Comparison of ENCODE assay signal across 1 cellular context in the genomic region with DNA sequence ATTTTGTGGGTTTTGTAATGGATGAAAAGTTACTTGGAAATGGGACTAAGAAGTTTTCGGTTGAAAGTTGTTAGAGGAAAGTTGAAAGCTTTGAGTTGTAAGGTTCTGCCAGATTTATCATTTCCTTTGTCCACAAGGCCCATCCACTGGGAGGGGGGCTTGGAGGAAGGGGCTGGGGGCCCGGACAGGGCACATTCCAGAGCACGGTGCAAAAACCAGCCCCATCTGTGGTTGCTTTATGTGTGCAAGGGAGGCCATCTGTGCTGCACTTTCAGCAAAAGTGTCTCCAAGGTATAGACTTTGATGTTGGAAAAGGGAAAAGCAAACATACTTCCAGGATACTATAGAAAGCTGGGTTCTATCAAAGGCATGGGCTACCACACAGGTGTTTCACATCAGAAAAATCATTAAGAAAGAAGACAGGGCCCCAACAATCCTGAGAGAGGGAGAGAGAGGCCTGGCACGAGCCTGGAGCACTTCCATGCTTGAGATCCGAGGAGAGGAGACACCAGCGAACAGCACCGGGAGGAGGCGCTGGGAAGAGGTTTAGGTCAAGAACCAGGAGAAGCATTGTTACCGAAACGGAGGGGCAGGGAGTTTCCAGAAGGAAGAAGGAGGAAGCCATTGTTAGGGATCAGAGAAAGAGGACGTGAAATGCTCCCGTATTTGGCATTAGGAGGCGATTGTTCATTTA.
TF ChIP-seq lines count a peak whose summit lies in the region.

No MANE protein-coding gene starts in this region.

TF ChIP-seq in GM23338, 12 proteins besides CTCF, POLR2A, EP300 and RAD21 (continued from another document):
- TF ChIP-seq, protein P1, sequence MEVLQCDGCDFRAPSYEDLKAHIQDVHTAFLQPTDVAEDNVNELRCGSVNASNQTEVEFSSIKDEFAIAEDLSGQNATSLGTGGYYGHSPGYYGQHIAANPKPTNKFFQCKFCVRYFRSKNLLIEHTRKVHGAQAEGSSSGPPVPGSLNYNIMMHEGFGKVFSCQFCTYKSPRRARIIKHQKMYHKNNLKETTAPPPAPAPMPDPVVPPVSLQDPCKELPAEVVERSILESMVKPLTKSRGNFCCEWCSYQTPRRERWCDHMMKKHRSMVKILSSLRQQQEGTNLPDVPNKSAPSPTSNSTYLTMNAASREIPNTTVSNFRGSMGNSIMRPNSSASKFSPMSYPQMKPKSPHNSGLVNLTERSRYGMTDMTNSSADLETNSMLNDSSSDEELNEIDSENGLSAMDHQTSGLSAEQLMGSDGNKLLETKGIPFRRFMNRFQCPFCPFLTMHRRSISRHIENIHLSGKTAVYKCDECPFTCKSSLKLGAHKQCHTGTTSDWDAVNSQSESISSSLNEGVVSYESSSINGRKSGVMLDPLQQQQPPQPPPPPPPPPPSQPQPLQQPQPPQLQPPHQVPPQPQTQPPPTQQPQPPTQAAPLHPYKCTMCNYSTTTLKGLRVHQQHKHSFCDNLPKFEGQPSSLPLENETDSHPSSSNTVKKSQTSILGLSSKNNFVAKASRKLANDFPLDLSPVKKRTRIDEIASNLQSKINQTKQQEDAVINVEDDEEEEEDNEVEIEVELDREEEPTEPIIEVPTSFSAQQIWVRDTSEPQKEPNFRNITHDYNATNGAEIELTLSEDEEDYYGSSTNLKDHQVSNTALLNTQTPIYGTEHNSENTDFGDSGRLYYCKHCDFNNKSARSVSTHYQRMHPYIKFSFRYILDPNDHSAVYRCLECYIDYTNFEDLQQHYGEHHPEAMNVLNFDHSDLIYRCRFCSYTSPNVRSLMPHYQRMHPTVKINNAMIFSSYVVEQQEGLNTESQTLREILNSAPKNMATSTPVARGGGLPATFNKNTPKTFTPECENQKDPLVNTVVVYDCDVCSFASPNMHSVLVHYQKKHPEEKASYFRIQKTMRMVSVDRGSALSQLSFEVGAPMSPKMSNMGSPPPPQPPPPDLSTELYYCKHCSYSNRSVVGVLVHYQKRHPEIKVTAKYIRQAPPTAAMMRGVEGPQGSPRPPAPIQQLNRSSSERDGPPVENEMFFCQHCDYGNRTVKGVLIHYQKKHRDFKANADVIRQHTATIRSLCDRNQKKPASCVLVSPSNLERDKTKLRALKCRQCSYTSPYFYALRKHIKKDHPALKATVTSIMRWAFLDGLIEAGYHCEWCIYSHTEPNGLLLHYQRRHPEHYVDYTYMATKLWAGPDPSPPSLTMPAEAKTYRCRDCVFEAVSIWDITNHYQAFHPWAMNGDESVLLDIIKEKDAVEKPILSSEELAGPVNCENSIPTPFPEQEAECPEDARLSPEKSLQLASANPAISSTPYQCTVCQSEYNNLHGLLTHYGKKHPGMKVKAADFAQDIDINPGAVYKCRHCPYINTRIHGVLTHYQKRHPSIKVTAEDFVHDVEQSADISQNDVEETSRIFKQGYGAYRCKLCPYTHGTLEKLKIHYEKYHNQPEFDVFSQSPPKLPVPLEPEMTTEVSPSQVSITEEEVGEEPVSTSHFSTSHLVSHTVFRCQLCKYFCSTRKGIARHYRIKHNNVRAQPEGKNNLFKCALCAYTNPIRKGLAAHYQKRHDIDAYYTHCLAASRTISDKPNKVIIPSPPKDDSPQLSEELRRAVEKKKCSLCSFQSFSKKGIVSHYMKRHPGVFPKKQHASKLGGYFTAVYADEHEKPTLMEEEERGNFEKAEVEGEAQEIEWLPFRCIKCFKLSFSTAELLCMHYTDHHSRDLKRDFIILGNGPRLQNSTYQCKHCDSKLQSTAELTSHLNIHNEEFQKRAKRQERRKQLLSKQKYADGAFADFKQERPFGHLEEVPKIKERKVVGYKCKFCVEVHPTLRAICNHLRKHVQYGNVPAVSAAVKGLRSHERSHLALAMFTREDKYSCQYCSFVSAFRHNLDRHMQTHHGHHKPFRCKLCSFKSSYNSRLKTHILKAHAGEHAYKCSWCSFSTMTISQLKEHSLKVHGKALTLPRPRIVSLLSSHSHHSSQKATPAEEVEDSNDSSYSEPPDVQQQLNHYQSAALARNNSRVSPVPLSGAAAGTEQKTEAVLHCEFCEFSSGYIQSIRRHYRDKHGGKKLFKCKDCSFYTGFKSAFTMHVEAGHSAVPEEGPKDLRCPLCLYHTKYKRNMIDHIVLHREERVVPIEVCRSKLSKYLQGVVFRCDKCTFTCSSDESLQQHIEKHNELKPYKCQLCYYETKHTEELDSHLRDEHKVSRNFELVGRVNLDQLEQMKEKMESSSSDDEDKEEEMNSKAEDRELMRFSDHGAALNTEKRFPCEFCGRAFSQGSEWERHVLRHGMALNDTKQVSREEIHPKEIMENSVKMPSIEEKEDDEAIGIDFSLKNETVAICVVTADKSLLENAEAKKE (CRISPR knock-in tag; IDR thresholded peaks at IDR 0.05): no peak
- no peak for TF ChIP-seq STAT1 (IDR thresholded peaks at IDR 0.05; ENCODE audit: unreplicated experiment)
- TF ChIP-seq, protein P2, sequence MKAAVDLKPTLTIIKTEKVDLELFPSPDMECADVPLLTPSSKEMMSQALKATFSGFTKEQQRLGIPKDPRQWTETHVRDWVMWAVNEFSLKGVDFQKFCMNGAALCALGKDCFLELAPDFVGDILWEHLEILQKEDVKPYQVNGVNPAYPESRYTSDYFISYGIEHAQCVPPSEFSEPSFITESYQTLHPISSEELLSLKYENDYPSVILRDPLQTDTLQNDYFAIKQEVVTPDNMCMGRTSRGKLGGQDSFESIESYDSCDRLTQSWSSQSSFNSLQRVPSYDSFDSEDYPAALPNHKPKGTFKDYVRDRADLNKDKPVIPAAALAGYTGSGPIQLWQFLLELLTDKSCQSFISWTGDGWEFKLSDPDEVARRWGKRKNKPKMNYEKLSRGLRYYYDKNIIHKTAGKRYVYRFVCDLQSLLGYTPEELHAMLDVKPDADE (IDR thresholded peaks at IDR 0.05): no peak
- no peak for TF ChIP-seq NANOG (IDR thresholded peaks at IDR 0.05; ENCODE audit: borderline replicate concordance)
- no peak for TF ChIP-seq EZH2phosphoT487 (IDR thresholded peaks at IDR 0.05; ENCODE audit: unreplicated experiment)
- TF ChIP-seq ZNF114 (CRISPR knock-in tag; IDR thresholded peaks at IDR 0.05): no peak
TF ChIP-seq in GM23338: peak in this region for 0.
